13 cellular contexts compared by ENCODE assay signal in the genomic region with DNA sequence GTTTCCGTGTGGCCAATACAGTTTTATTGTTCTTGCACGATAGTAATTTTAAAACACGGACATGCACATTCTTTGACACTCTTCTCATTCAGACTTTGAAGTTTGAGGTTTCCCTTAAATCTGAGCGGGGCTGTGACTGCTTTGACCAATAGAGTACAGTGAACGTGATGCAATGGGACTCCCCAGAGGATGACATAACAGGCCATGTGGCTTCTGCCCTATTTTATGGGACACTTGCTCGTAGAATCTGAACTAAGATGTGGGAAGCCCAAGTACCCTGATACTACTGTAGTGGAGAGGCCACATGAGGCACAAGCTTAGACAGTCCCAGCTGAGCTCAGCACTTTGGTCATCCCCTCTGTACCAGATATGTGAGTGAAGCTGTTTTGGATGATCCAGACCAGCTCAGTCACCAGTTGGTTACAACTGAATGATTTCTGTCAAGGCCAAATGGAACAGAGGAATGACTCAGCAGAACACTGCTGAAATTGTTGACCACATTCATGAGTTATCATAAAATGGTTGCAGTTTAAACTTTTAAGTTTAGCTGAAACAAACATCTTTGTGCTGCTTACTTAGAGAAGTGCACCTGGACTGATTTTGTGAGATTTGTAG.
DNase-seq lines count a peak whose midpoint lies in the region; ATAC-seq, FAIRE-seq and TF ChIP-seq lines count a peak whose summit lies in the region.
"Had no signal": no experiment of that assay in that cellular context is flagged by ENCODE, and none has a peak within 500 bp of the region (broad histone marks: within the 10 kb centered on the region; RNA-seq: fewer than 3 reads in every experiment).

No MANE protein-coding gene starts in this region.

- H4K20me1 ChIP-seq in SK-N-SH (ENCODE audit: insufficient read depth), result no peaks in the 10 kb centered on the region

- H3K9me2 ChIP-seq in SK-N-SH, result no peaks in the 10 kb centered on the region

- H3F3A ChIP-seq in SK-N-SH (replicated peaks; ENCODE audit: insufficient read depth), result no peaks in the 10 kb centered on the region

- no peak for TF ChIP-seq EP300 in SK-N-SH (IDR thresholded peaks at IDR 0.05; ENCODE audit: borderline replicate concordance in 1 of 2, low read depth in 1 of 2, low read length in 1 of 2)

- CTCF ChIA-PET in SK-N-SH (lab: Yijun Ruan, JAX), result interaction anchor here (0.9 kb wide), 1 partner anchor 56 kb away, joined by 3 read pairs; no protein-coding TSS in a partner anchor

- POLR2A ChIA-PET in SK-N-SH (lab: Yijun Ruan, JAX), result no interaction called here

- no peak overlapping the region for H3K9ac ChIP-seq in SK-N-SH

- no peak overlapping the region for H3K27ac ChIP-seq in SK-N-SH (ENCODE audit: low read depth in 2 of 2, low read length in 1 of 2)
- H3K27ac ChIP-seq in left ventricle myocardium inferior (replicated peaks), result no peak overlapping the region
- H3K27ac ChIP-seq: ascending aorta had no signal

- no peak for ATAC-seq in SK-N-SH treated with all-trans-retinoic acid at 6 μM for 48 hours
- peak; percentile 92 for ATAC-seq in HG03354 (IDR thresholded peaks at IDR 0.05; ENCODE audit: poor library complexity, severe bottlenecking, unreplicated experiment)

- H3K27me3 ChIP-seq in SK-N-SH (ENCODE audit: insufficient read depth) (no peaks in the 10 kb centered on the region), bronchial epithelial cell (ENCODE audit: control insufficient read depth, insufficient read depth, low read length) (no peaks in the 10 kb centered on the region), left ventricle myocardium inferior (ENCODE audit: low read depth) (no peaks in the 10 kb centered on the region)
- H3K27me3 ChIP-seq: ascending aorta had no signal

- no peak overlapping the region for H3K4me2 ChIP-seq in SK-N-SH

- TF ChIP-seq CTCF in SK-N-SH (IDR thresholded peaks at IDR 0.05), result no peak
- no peak for TF ChIP-seq CTCF in bronchial epithelial cell (IDR thresholded peaks at IDR 0.05; ENCODE audit: insufficient read depth, low read length, severe bottlenecking)
- TF ChIP-seq CTCF in left ventricle myocardium inferior (IDR thresholded peaks at IDR 0.05; ENCODE audit: borderline replicate concordance), result no peak

- no peak for TF ChIP-seq RAD21 in SK-N-SH (IDR thresholded peaks at IDR 0.05; ENCODE audit: low read length)

- H2AFZ ChIP-seq in SK-N-SH (ENCODE audit: low read depth), result peak overlapping the region; percentile 52; the same call in 1 of the 2 replicates

- H3K79me2 ChIP-seq in SK-N-SH (ENCODE audit: insufficient read depth), result no peaks in the 10 kb centered on the region

- H3K4me1 ChIP-seq in SK-N-SH (ENCODE audit: control insufficient read depth in 1 of 2, insufficient read depth in 2 of 2, low read depth in 1 of 2, low read length in 1 of 2) (no peaks in the 10 kb centered on the region), left ventricle myocardium inferior (no peaks in the 10 kb centered on the region)
- H3K4me1 ChIP-seq: ascending aorta had no signal

- DNase-seq in SK-N-SH, result no peak
- DNase-seq in bronchial epithelial cell (ENCODE audit: low read depth), result peak; percentile 63
- DNase-seq in left ventricle myocardium inferior, result no peak
- DNase-seq in NCI-H69 (lab: John Stamatoyannopoulos, UW), result no peak
- no peak for DNase-seq in GDM1 (lab: John Stamatoyannopoulos, UW)
- DNase-seq in NCI-H2029 (lab: John Stamatoyannopoulos, UW), result no peak
- DNase-seq: activated CD4-positive, alpha-beta T cell treated with anti-CD3 and anti-CD28 coated beads for 48 hours; hippocampal formation; nephron progenitor cell had no signal

- H3K9me3 ChIP-seq in SK-N-SH (no peaks in the 10 kb centered on the region), left ventricle myocardium inferior (replicated peaks) (no peaks in the 10 kb centered on the region)
- H3K9me3 ChIP-seq: ascending aorta had no signal

- WGBS in SK-N-SH (ENCODE audit: low lambda C conversion rate), result 96% methylated on average over 6 of the region's 6 CpGs

- intact Hi-C loops in left ventricle myocardium inferior (cut with micrococcal nuclease), result no loop called here

- no peak overlapping the region for H3K4me3 ChIP-seq in SK-N-SH (ENCODE audit: low read depth in 2 of 2, low read length in 1 of 2)
- H3K4me3 ChIP-seq in bronchial epithelial cell (ENCODE audit: low read depth, low read length), result no peak overlapping the region
- no peak overlapping the region for H3K4me3 ChIP-seq in left ventricle myocardium inferior
- H3K4me3 ChIP-seq: ascending aorta had no signal

- H3K36me3 ChIP-seq in SK-N-SH (replicated peaks in 1 of 2; ENCODE audit: control insufficient read depth in 1 of 2, insufficient read depth in 2 of 2, low read length in 1 of 2), result no peaks in the 10 kb centered on the region
- H3K36me3 ChIP-seq in bronchial epithelial cell (ENCODE audit: control insufficient read depth, insufficient read depth, low read length), result no peaks in the 10 kb centered on the region
- no peaks in the 10 kb centered on the region for H3K36me3 ChIP-seq in left ventricle myocardium inferior
- H3K36me3 ChIP-seq: ascending aorta had no signal

- peak; percentile 47 for FAIRE-seq in bronchial epithelial cell (lab: Jason Lieb, UNC)
- FAIRE-seq: A204.1 had no signal

TF ChIP-seq in SK-N-SH, 30 proteins besides CTCF, POLR2A, EP300 and RAD21 (continues in another document):
- no peak for TF ChIP-seq EZH2phosphoT487 (IDR thresholded peaks at IDR 0.05; ENCODE audit: borderline replicate concordance, low read depth)
- TF ChIP-seq POLR2AphosphoS5 (IDR thresholded peaks at IDR 0.05; ENCODE audit: low read depth, low read length), result no peak
- TF ChIP-seq, protein P1, sequence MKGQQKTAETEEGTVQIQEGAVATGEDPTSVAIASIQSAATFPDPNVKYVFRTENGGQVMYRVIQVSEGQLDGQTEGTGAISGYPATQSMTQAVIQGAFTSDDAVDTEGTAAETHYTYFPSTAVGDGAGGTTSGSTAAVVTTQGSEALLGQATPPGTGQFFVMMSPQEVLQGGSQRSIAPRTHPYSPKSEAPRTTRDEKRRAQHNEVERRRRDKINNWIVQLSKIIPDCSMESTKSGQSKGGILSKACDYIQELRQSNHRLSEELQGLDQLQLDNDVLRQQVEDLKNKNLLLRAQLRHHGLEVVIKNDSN (IDR thresholded peaks at IDR 0.05; ENCODE audit: borderline replicate concordance, low read depth), result no peak
- TF ChIP-seq YY1 (IDR thresholded peaks at IDR 0.05; ENCODE audit: low read depth), result no peak
- TF ChIP-seq JUND (IDR thresholded peaks at IDR 0.05), result no peak
- TF ChIP-seq FOXJ3 (CRISPR knock-in tag; IDR thresholded peaks at IDR 0.05), result no peak
- TF ChIP-seq GATA2 (CRISPR knock-in tag; IDR thresholded peaks at IDR 0.05), result no peak

TF ChIP-seq in SK-N-SH treated with all-trans-retinoic acid at 6 μM for 48 hours, 23 proteins besides CTCF, POLR2A, EP300 and RAD21:
- TF ChIP-seq BACH2 (CRISPR knock-in tag; IDR thresholded peaks at IDR 0.05; ENCODE audit: borderline replicate concordance), result no peak
- no peak for TF ChIP-seq GLIS3 (CRISPR knock-in tag; IDR thresholded peaks at IDR 0.05)
TF ChIP-seq in SK-N-SH treated with all-trans-retinoic acid at 6 μM for 48 hours: peak in this region for 0.
